In the genomic region with DNA sequence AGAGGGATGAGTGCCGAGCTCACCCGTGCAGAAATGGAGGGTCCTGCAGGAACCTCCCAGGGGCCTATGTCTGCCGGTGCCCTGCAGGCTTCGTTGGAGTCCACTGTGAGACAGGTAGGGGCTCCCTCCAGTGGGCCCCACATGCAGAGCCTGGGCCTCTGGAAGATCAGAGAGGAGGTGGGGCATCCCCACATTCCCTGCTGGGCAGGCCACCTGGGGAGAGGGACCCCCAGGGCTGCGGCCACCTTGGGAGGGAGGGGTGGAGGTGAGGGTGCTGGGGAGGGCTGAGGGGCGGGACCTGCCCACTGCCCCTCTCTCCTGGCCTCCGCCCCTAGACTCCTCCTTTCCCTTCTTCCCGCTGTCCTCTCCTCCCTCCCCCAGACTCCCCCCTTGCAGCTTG, we compare ENCODE assay signal across 10 cellular contexts. TPM values are rescaled to one million over a fixed set of nuclear protein-coding genes. Genes with fewer than 3 reads are reported as not detected.
DNase-seq lines count a peak whose midpoint lies in the region; ATAC-seq, FAIRE-seq and TF ChIP-seq lines count a peak whose summit lies in the region.
"Had no signal": no experiment of that assay in that cellular context is flagged by ENCODE, and none has a peak within 500 bp of the region (broad histone marks: within the 10 kb centered on the region; RNA-seq: fewer than 3 reads in every experiment).

No MANE protein-coding gene starts in this region.

- H3K36me3 Mint-ChIP-seq in effector memory CD8-positive, alpha-beta T cell (ENCODE audit: insufficient read depth) = no peaks in the 10 kb centered on the region
- H3K36me3 Mint-ChIP-seq: activated naive CD4-positive, alpha-beta T cell treated with anti-CD3 and anti-CD28 coated beads, Interleukin-2, amount 50 U/mL, for 24 hours had no signal

- ATAC-seq in effector memory CD8-positive, alpha-beta T cell (replicated peaks) = no peak
- ATAC-seq in mucosa of descending colon = peak; percentile 45

- 0 to 36% (median 24%) methylated on average over 1 to 8 of the region's 8 CpGs for WGBS in small intestine, 3 donors

- peaks cover 0 to 6% of the 10 kb centered on the region in 2 donors for H3K4me1 Mint-ChIP-seq in effector memory CD8-positive, alpha-beta T cell (ENCODE audit: low read depth in 2 of 2)
- H3K4me1 Mint-ChIP-seq: activated naive CD4-positive, alpha-beta T cell treated with anti-CD3 and anti-CD28 coated beads, Interleukin-2, amount 50 U/mL, for 24 hours had no signal

- H3K27ac ChIP-seq in HEK293 (ENCODE audit: extremely low read depth, low read depth, low read length) = no peak overlapping the region
- H3K27ac ChIP-seq in small intestine (ENCODE audit: low read depth in 1 of 2, low read length in 1 of 2) = no peak overlapping the region

- TF ChIP-seq CTCF in HEK293 (tag by site-specific recombination; IDR thresholded peaks at IDR 0.05) (no peak), mucosa of descending colon (IDR thresholded peaks at IDR 0.05) (no peak)

- no peaks in the 10 kb centered on the region for H3K4me1 ChIP-seq in HEK293 (ENCODE audit: control insufficient read depth, insufficient read depth, low read length)
- no peaks in the 10 kb centered on the region for H3K4me1 ChIP-seq in mucosa of descending colon (ENCODE audit: low read depth)
- H3K4me1 ChIP-seq in small intestine (ENCODE audit: control insufficient read depth in 2 of 2, insufficient read depth in 1 of 2, low read depth in 1 of 2, low read length in 1 of 2) = no peaks in the 10 kb centered on the region

- CTCF ChIA-PET in HEK293 (lab: Yijun Ruan, JAX) = interaction anchor here (1.0 kb wide), 1 partner anchor 15 kb away, joined by 4 read pairs; no protein-coding TSS in a partner anchor

- H3K4me3 ChIP-seq in HEK293 (ENCODE audit: low read depth, low read length) (no peak overlapping the region), mucosa of descending colon (no peak overlapping the region), small intestine (ENCODE audit: low read depth in 1 of 2, low read length in 2 of 2) (no peak overlapping the region)

- no peaks in the 10 kb centered on the region for H3K9me3 ChIP-seq in HEK293 (ENCODE audit: control insufficient read depth, insufficient read depth, low read depth, low read length)
- no peaks in the 10 kb centered on the region for H3K9me3 ChIP-seq in mucosa of descending colon
- H3K9me3 ChIP-seq in small intestine (ENCODE audit: control insufficient read depth, low read depth) = no peaks in the 10 kb centered on the region

- no peaks in the 10 kb centered on the region for H3K9me3 Mint-ChIP-seq in effector memory CD8-positive, alpha-beta T cell
- H3K9me3 Mint-ChIP-seq: activated naive CD4-positive, alpha-beta T cell treated with anti-CD3 and anti-CD28 coated beads, Interleukin-2, amount 50 U/mL, for 24 hours had no signal

- H3K36me3 ChIP-seq in HEK293 (ENCODE audit: control insufficient read depth in 2 of 2, insufficient read depth in 1 of 2, low read length in 2 of 2) (no peaks in the 10 kb centered on the region), mucosa of descending colon (ENCODE audit: low read depth) (no peaks in the 10 kb centered on the region), small intestine (ENCODE audit: control insufficient read depth in 2 of 2, insufficient read depth in 2 of 2, low read length in 2 of 2) (no peaks in the 10 kb centered on the region)

- no peak for FAIRE-seq in small intestine (lab: Jason Lieb, UNC)

- no peaks in the 10 kb centered on the region for H3K27me3 ChIP-seq in small intestine (ENCODE audit: control insufficient read depth in 2 of 2, insufficient read depth in 2 of 2, low read length in 2 of 2)

- H3K27me3 Mint-ChIP-seq in effector memory CD8-positive, alpha-beta T cell = peaks cover 0 to 11% of the 10 kb centered on the region in 2 donors

- intact Hi-C loops in mucosa of descending colon (cut with DNase I, micrococcal nuclease) = no loop called here

- POLR2A ChIA-PET in HEK293 (lab: Yijun Ruan, JAX) = no interaction called here

- DNase-seq in AG20443 (ENCODE audit: low spot score) (peak; percentile 9), mucosa of descending colon (no peak), kidney glomerular epithelial cell (lab: John Stamatoyannopoulos, UW) (no peak), RPMI8226 (no peak), small intestine (no peak)
- DNase-seq in effector memory CD8-positive, alpha-beta T cell = no peak
- DNase-seq in stimulated activated CD4-positive, alpha-beta T cell treated with anti-CD3 and anti-CD28 coated beads, Interleukin-4, amount 100 ng/mL, for 1 hour = no peak
- DNase-seq: substantia nigra had no signal

- peak overlapping the region; percentile 53 to 62 for H3K4me3 Mint-ChIP-seq in effector memory CD8-positive, alpha-beta T cell
- H3K4me3 Mint-ChIP-seq: activated naive CD4-positive, alpha-beta T cell treated with anti-CD3 and anti-CD28 coated beads, Interleukin-2, amount 50 U/mL, for 24 hours had no signal

- H3K27ac Mint-ChIP-seq in effector memory CD8-positive, alpha-beta T cell = no peak overlapping the region
- H3K27ac Mint-ChIP-seq: activated naive CD4-positive, alpha-beta T cell treated with anti-CD3 and anti-CD28 coated beads, Interleukin-2, amount 50 U/mL, for 24 hours had no signal

TF ChIP-seq in HEK293, 187 proteins besides CTCF, POLR2A, EP300 and RAD21:
- TF ChIP-seq ZBTB21 (tag by site-specific recombination; IDR thresholded peaks at IDR 0.05) = no peak
- no peak for TF ChIP-seq ZNF16 (tag by site-specific recombination; IDR thresholded peaks at IDR 0.05; ENCODE audit: low read depth)
- no peak for TF ChIP-seq ZNF501 (tag by site-specific recombination; IDR thresholded peaks at IDR 0.05)
- no peak for TF ChIP-seq ZNF416 (tag by site-specific recombination; IDR thresholded peaks at IDR 0.05)
- no peak for TF ChIP-seq ZNF660 (tag by site-specific recombination; IDR thresholded peaks at IDR 0.05)
- TF ChIP-seq, protein P1, sequence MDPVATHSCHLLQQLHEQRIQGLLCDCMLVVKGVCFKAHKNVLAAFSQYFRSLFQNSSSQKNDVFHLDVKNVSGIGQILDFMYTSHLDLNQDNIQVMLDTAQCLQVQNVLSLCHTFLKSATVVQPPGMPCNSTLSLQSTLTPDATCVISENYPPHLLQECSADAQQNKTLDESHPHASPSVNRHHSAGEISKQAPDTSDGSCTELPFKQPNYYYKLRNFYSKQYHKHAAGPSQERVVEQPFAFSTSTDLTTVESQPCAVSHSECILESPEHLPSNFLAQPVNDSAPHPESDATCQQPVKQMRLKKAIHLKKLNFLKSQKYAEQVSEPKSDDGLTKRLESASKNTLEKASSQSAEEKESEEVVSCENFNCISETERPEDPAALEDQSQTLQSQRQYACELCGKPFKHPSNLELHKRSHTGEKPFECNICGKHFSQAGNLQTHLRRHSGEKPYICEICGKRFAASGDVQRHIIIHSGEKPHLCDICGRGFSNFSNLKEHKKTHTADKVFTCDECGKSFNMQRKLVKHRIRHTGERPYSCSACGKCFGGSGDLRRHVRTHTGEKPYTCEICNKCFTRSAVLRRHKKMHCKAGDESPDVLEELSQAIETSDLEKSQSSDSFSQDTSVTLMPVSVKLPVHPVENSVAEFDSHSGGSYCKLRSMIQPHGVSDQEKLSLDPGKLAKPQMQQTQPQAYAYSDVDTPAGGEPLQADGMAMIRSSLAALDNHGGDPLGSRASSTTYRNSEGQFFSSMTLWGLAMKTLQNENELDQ (tag by site-specific recombination; IDR thresholded peaks at IDR 0.05; ENCODE audit: low read depth) = no peak
- TF ChIP-seq, protein P2, sequence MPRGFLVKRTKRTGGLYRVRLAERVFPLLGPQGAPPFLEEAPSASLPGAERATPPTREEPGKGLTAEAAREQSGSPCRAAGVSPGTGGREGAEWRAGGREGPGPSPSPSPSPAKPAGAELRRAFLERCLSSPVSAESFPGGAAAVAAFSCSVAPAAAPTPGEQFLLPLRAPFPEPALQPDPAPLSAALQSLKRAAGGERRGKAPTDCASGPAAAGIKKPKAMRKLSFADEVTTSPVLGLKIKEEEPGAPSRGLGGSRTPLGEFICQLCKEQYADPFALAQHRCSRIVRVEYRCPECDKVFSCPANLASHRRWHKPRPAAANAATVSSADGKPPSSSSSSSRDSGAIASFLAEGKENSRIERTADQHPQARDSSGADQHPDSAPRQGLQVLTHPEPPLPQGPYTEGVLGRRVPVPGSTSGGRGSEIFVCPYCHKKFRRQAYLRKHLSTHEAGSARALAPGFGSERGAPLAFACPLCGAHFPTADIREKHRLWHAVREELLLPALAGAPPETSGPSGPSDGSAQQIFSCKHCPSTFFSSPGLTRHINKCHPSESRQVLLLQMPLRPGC (tag by site-specific recombination; IDR thresholded peaks at IDR 0.05) = no peak
- no peak for TF ChIP-seq GFI1B (tag by site-specific recombination; IDR thresholded peaks at IDR 0.05)
- no peak for TF ChIP-seq HOXD13 (CRISPR knock-in tag; IDR thresholded peaks at IDR 0.05; ENCODE audit: borderline replicate concordance)
- no peak for TF ChIP-seq ZNF530 (tag by site-specific recombination; IDR thresholded peaks at IDR 0.05; ENCODE audit: low read depth)
- TF ChIP-seq, protein P3, sequence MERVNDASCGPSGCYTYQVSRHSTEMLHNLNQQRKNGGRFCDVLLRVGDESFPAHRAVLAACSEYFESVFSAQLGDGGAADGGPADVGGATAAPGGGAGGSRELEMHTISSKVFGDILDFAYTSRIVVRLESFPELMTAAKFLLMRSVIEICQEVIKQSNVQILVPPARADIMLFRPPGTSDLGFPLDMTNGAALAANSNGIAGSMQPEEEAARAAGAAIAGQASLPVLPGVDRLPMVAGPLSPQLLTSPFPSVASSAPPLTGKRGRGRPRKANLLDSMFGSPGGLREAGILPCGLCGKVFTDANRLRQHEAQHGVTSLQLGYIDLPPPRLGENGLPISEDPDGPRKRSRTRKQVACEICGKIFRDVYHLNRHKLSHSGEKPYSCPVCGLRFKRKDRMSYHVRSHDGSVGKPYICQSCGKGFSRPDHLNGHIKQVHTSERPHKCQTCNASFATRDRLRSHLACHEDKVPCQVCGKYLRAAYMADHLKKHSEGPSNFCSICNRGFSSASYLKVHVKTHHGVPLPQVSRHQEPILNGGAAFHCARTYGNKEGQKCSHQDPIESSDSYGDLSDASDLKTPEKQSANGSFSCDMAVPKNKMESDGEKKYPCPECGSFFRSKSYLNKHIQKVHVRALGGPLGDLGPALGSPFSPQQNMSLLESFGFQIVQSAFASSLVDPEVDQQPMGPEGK (tag by site-specific recombination; IDR thresholded peaks at IDR 0.05) = no peak
- peak; percentile 65 for TF ChIP-seq ZIC2 (tag by site-specific recombination; IDR thresholded peaks at IDR 0.05)
- no peak for TF ChIP-seq ZSCAN23 (tag by site-specific recombination; IDR thresholded peaks at IDR 0.05)
- peak; percentile 86 for TF ChIP-seq GLIS1 (tag by site-specific recombination; IDR thresholded peaks at IDR 0.05)
- TF ChIP-seq ZFP41 (tag by site-specific recombination; IDR thresholded peaks at IDR 0.05; ENCODE audit: borderline replicate concordance) = no peak

RNA-seq across cellular contexts. Expression of a gene that starts 38.5 kb away (rescaled TPM):
- 10 to 100 TPM; 25.4 to 41.7 (median 32.2) TPM for total RNA-seq in mucosa of descending colon
- 10 to 100 TPM; 25.3 to 31.6 (median 28.5) TPM for polyA plus RNA-seq in small intestine
